ENCODE assay signal across 26 cellular contexts in genomic region chr17:76065754-76066153, GRCh38. TPM values are rescaled to one million over a fixed set of nuclear protein-coding genes. Genes with fewer than 3 reads are reported as not detected.
"Had no signal": no experiment of that assay in that cellular context is flagged by ENCODE, and none has a peak within 500 bp of the region (broad histone marks: within the 10 kb centered on the region; RNA-seq: fewer than 3 reads in every experiment).

No MANE protein-coding gene starts in this region.

- H3K4me1 ChIP-seq: foreskin keratinocyte had no signal

- H3K4me3 ChIP-seq: dorsolateral prefrontal cortex, hepatocyte, left lung, SJSA1, spleen, thyroid gland had no signal

- H3K27me3 ChIP-seq: dorsolateral prefrontal cortex, foreskin keratinocyte, hepatocyte, left lung, SJSA1, spleen, thyroid gland had no signal

- DNase-seq: activated CD4-positive, CD25-positive, alpha-beta regulatory T cell treated with anti-CD3 and anti-CD28 coated beads, Interleukin-2, amount 50 U/mL, for 72 hours; activated T-cell treated with anti-CD3 and anti-CD28 coated beads for 4 hours; anterior cingulate cortex; caudate nucleus; dorsolateral prefrontal cortex; foreskin keratinocyte; left lung; nephron progenitor cell; nucleus accumbens; retina; spleen; stimulated activated CD4-positive, alpha-beta T cell treated with anti-CD3 and anti-CD28 coated beads, Interleukin-4, amount 100 ng/mL, for 4 hours; stimulated activated naive B cell treated with anti-CD40 and anti-IgM and Interleukin-4, amounts not matched to agents 10 μg/mL and 1 μg/mL and 100 μg/mL, for 72 hours; T-helper 2 cell; thyroid gland had no signal

- H3K4me3 Mint-ChIP-seq: mesothelial cell of epicardium; nephron progenitor cell; stimulated activated naive B cell treated with anti-CD40 and anti-IgM and Interleukin-4, amounts not matched to agents 10 μg/mL and 1 μg/mL and 100 μg/mL, for 72 hours had no signal

- H3K9me3 ChIP-seq: left lung, SJSA1, spleen, thyroid gland had no signal

- H3K27ac Mint-ChIP-seq: activated T-helper 2 cell treated with anti-CD3 and anti-CD28 coated beads, Interferon-gamma antibody, Interleukin-2, Interleukin-4, amounts not matched to agents 10 μg/mL and 5 μg/mL and 100 μg/mL, durations not matched to agents 14 hours and 24 hours and 36 hours; brain; mesothelial cell of epicardium; nephron progenitor cell; stimulated activated naive B cell treated with anti-CD40 and anti-IgM and Interleukin-4, amounts not matched to agents 10 μg/mL and 1 μg/mL and 100 μg/mL, for 72 hours had no signal

- H3K27me3 Mint-ChIP-seq: brain; stimulated activated naive B cell treated with anti-CD40 and anti-IgM and Interleukin-4, amounts not matched to agents 10 μg/mL and 1 μg/mL and 100 μg/mL, for 72 hours had no signal

- H3K9me3 Mint-ChIP-seq: activated T-helper 2 cell treated with anti-CD3 and anti-CD28 coated beads, Interferon-gamma antibody, Interleukin-2, Interleukin-4, amounts not matched to agents 10 μg/mL and 5 μg/mL and 100 μg/mL, durations not matched to agents 14 hours and 24 hours and 36 hours; brain; mesothelial cell of epicardium; nephron progenitor cell; stimulated activated naive B cell treated with anti-CD40 and anti-IgM and Interleukin-4, amounts not matched to agents 10 μg/mL and 1 μg/mL and 100 μg/mL, for 72 hours had no signal

- H3K27ac ChIP-seq: dorsolateral prefrontal cortex, epithelial cell of prostate, foreskin keratinocyte, hepatocyte, left lung, SJSA1, spleen, thyroid gland, VCaP had no signal

- ATAC-seq: foreskin keratinocyte; left lung; stimulated activated naive B cell treated with anti-CD40 and anti-IgM and Interleukin-4, amounts not matched to agents 10 μg/mL and 1 μg/mL and 100 μg/mL, for 72 hours had no signal

RNA-seq across cellular contexts. Expression of gene GALR2, which starts 8.8 kb away (rescaled TPM):
- total RNA-seq: fibroblast of lung, hepatocyte, mesothelial cell of epicardium, posterior vena cava, subcutaneous adipose tissue, thyroid gland had no signal

RNA-seq across cellular contexts. Expression of gene ZACN, which starts 13.2 kb away (rescaled TPM):
- total RNA-seq: fibroblast of lung, foreskin keratinocyte, hepatocyte, lung microvascular endothelial cell, posterior vena cava, SJSA1, subcutaneous adipose tissue had no signal

RNA-seq across cellular contexts. Expression of gene EVPL, which starts 38.6 kb away (rescaled TPM):
- total RNA-seq: activated T-helper 2 cell treated with anti-CD3 and anti-CD28 coated beads, Interferon-gamma antibody, Interleukin-2, Interleukin-4, amounts not matched to agents 10 μg/mL and 5 μg/mL and 100 μg/mL, durations not matched to agents 14 hours and 24 hours and 36 hours; fibroblast of lung; lung microvascular endothelial cell; SJSA1 had no signal
